20 cellular contexts compared by ENCODE assay signal in genomic region chr10:29469481-29470354, GRCh38.
DNase-seq lines count a peak whose midpoint lies in the region; ATAC-seq and TF ChIP-seq lines count a peak whose summit lies in the region.
"Had no signal": no experiment of that assay in that cellular context is flagged by ENCODE, and none has a peak within 500 bp of the region (broad histone marks: within the 10 kb centered on the region; RNA-seq: fewer than 3 reads in every experiment).

No MANE protein-coding gene starts in this region.

- H3K4me1 ChIP-seq in neuronal stem cell (ENCODE audit: control insufficient read depth in 2 of 2, insufficient read depth in 1 of 2, low read depth in 1 of 2, low read length in 2 of 2) = peaks cover 3 to 9% of the 10 kb centered on the region in 2 donors
- peaks cover 0 to 40% (median 5%) of the 10 kb centered on the region in 4 donors for H3K4me1 ChIP-seq in tibial artery

- H3K9me3 Mint-ChIP-seq in central memory CD8-positive, alpha-beta T cell = no peaks in the 10 kb centered on the region
- H3K9me3 Mint-ChIP-seq: activated CD4-positive, alpha-beta memory T cell treated with anti-CD3 and anti-CD28 coated beads for 36 hours; T-cell had no signal

- WGBS in neuronal stem cell (ENCODE audit: extremely low coverage in 2 of 2, insufficient read length in 2 of 2, insufficient replicate concordance in 1 of 2), 2 donors = no CpG with 5 or more reads among the region's 28 CpGs

- H3K4ac ChIP-seq in neuronal stem cell (ENCODE audit: low read length) = no peak overlapping the region

- H2AK5ac ChIP-seq in neuronal stem cell (ENCODE audit: low read depth, low read length) = no peak overlapping the region

- no peak overlapping the region for H2BK15ac ChIP-seq in neuronal stem cell (ENCODE audit: low read length)

- no peaks in the 10 kb centered on the region for H3K79me1 ChIP-seq in neuronal stem cell (ENCODE audit: low read depth, low read length)

- ATAC-seq in central memory CD8-positive, alpha-beta T cell (replicated peaks; ENCODE audit: extremely low read depth, poor library complexity, severe bottlenecking) = no peak
- ATAC-seq in HG03135 (IDR thresholded peaks at IDR 0.05; ENCODE audit: unreplicated experiment) = no peak
- ATAC-seq: T-cell had no signal

- H3K4me1 Mint-ChIP-seq in central memory CD8-positive, alpha-beta T cell = no peaks in the 10 kb centered on the region
- H3K4me1 Mint-ChIP-seq: T-cell had no signal

- H3K27me3 ChIP-seq in neuronal stem cell (ENCODE audit: control insufficient read depth in 3 of 3, insufficient read depth in 3 of 3, low read depth in 1 of 3, low read length in 3 of 3) (no peaks in the 10 kb centered on the region), tibial artery (no peaks in the 10 kb centered on the region)
- H3K27me3 ChIP-seq: hepatocyte had no signal

- H2BK120ac ChIP-seq in neuronal stem cell (ENCODE audit: low read depth, low read length) = no peak overlapping the region

- peak overlapping the region; percentile 25 for H3K27ac Mint-ChIP-seq in central memory CD8-positive, alpha-beta T cell (ENCODE audit: low read depth)
- H3K27ac Mint-ChIP-seq: activated CD4-positive, alpha-beta memory T cell treated with anti-CD3 and anti-CD28 coated beads for 36 hours; T-cell had no signal

- peaks cover 26% of the 10 kb centered on the region for H3K36me3 Mint-ChIP-seq in central memory CD8-positive, alpha-beta T cell (ENCODE audit: insufficient read depth)

- no peak overlapping the region for H3K23ac ChIP-seq in neuronal stem cell (ENCODE audit: low read depth, low read length, poor library complexity)

- H3K14ac ChIP-seq in neuronal stem cell (ENCODE audit: low read length) = no peak overlapping the region

- TF ChIP-seq CTCF in tibial artery (IDR thresholded peaks at IDR 0.05) = no peak

- no peak overlapping the region for H4K91ac ChIP-seq in neuronal stem cell (ENCODE audit: low read depth, low read length, poor library complexity)

- H3K4me2 ChIP-seq in neuronal stem cell (ENCODE audit: insufficient read depth, low read length, poor library complexity, severe bottlenecking) = no peak overlapping the region
- H3K4me2 ChIP-seq: hepatocyte had no signal

- no peaks in the 10 kb centered on the region for H3K27me3 Mint-ChIP-seq in central memory CD8-positive, alpha-beta T cell
- H3K27me3 Mint-ChIP-seq: activated CD4-positive, alpha-beta memory T cell treated with anti-CD3 and anti-CD28 coated beads for 36 hours; T-cell had no signal

- DNase-seq in SK-N-MC (ENCODE audit: low read depth, low spot score) (no peak), neuronal stem cell (ENCODE audit: low spot score) (no peak), tibial artery (peak in 1 of 2 donors; percentile 43), substantia nigra (lab: John Stamatoyannopoulos, UW) (no peak), HuH-7 (ENCODE audit: low spot score) (no peak)
- DNase-seq in central memory CD8-positive, alpha-beta T cell (ENCODE audit: low spot score in 2 of 2) = no peak
- DNase-seq: activated CD4-positive, alpha-beta memory T cell treated with anti-CD3 and anti-CD28 coated beads for 36 hours; activated naive CD4-positive, alpha-beta T cell treated with Interleukin-2 at 50 U/mL for 16 hours; AML-193; anterior cingulate cortex; EL; mammary epithelial cell; NCI-H1105 treated with DMSO at 0.1 percent for 48 hours; SHP77 treated with DMSO at 0.1 percent for 48 hours; small intestine had no signal

- peak overlapping the region; percentile 22 for H3K18ac ChIP-seq in neuronal stem cell (ENCODE audit: low read length)

- no peak overlapping the region for H2AFZ ChIP-seq in neuronal stem cell (ENCODE audit: low read length)
- H2AFZ ChIP-seq: hepatocyte, parathyroid adenoma had no signal

- H2BK12ac ChIP-seq in neuronal stem cell (ENCODE audit: low read length) = no peak overlapping the region

- peak overlapping the region; percentile 91 for H3K27ac ChIP-seq in SK-N-MC
- H3K27ac ChIP-seq in neuronal stem cell (replicated peaks; ENCODE audit: low read length) = no peak overlapping the region
- peak overlapping the region; percentile 19 to 56 for H3K27ac ChIP-seq in tibial artery
- H3K27ac ChIP-seq in substantia nigra (ENCODE audit: low read depth, low read length, poor library complexity, severe bottlenecking) = no peak overlapping the region
- H3K27ac ChIP-seq: hepatocyte, parathyroid adenoma, WERI-Rb-1 had no signal

- no peak overlapping the region for H3K4me3 Mint-ChIP-seq in central memory CD8-positive, alpha-beta T cell
- H3K4me3 Mint-ChIP-seq: activated CD4-positive, alpha-beta memory T cell treated with anti-CD3 and anti-CD28 coated beads for 36 hours; T-cell had no signal

- peak overlapping the region; percentile 68 for H2BK5ac ChIP-seq in neuronal stem cell (ENCODE audit: low read length)

- H3K4me3 ChIP-seq in SK-N-MC = no peak overlapping the region
- no peak overlapping the region for H3K4me3 ChIP-seq in neuronal stem cell (ENCODE audit: low read length in 2 of 2)
- H3K4me3 ChIP-seq in tibial artery = no peak overlapping the region
- H3K4me3 ChIP-seq: hepatocyte had no signal

- H3K9me3 ChIP-seq in SK-N-MC (ENCODE audit: low read depth, low read length) (no peaks in the 10 kb centered on the region), neuronal stem cell (replicated peaks in 1 of 2; ENCODE audit: control insufficient read depth in 2 of 2, insufficient read depth in 1 of 2, low read depth in 1 of 2, low read length in 2 of 2) (no peaks in the 10 kb centered on the region), tibial artery (no peaks in the 10 kb centered on the region)

- no peak overlapping the region for H3K9ac ChIP-seq in SK-N-MC (ENCODE audit: insufficient read length)
- H3K9ac ChIP-seq in neuronal stem cell (ENCODE audit: low read depth, low read length, poor library complexity) = no peak overlapping the region
- H3K9ac ChIP-seq: parathyroid adenoma had no signal

- no peaks in the 10 kb centered on the region; the same call in 1 of the 2 replicates for H3K36me3 ChIP-seq in SK-N-MC (ENCODE audit: insufficient read depth, low read length)
- H3K36me3 ChIP-seq in neuronal stem cell (replicated peaks in 1 of 2; ENCODE audit: control insufficient read depth in 2 of 2, insufficient read depth in 2 of 2, low read length in 2 of 2) = peaks cover 45 to 68% of the 10 kb centered on the region in 2 donors
- H3K36me3 ChIP-seq in tibial artery = peaks cover 87 to 98% (median 89%) of the 10 kb centered on the region in 3 donors
- H3K36me3 ChIP-seq: WERI-Rb-1 had no signal

- intact Hi-C loops in tibial artery (cut with DNase I; ENCODE audit: low total_unique reads) = no loop called here

- no peak overlapping the region for H4K8ac ChIP-seq in neuronal stem cell (ENCODE audit: low read depth, low read length)

Comparison
In these comparisons a context has a peak if more than half of its experiments do, and no peak if none do; other contexts are left out.
1. H3K27ac ChIP-seq: peak in SK-N-MC (single experiment) and tibial artery (2 of 2); none in neuronal stem cell (single experiment) and substantia nigra (single experiment).